ENCODE assay signal across 1 cellular context in the genomic region with DNA sequence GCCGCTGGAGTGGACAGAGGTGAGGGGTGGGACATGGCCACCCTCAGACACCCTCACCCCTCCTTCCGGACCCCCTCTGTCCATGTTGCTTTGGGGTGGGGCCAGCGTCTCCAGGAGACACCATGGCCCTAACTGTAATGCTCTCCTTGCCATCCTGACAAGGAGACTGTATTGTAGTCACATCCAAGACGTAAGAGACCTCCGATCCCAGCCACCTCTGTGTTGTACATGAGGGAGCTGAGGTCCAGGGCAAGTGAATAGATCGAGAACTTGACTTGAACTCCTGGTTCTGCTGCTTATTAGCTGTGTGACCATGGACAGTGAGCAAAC.
TF ChIP-seq lines count a peak whose summit lies in the region.

No MANE protein-coding gene starts in this region.

TF ChIP-seq in HepG2, 621 proteins besides CTCF, POLR2A, EP300 and RAD21:
- TF ChIP-seq RBM22 (optimal IDR thresholded peaks at IDR 0.05; ENCODE audit: low read length) = peak; percentile 83
- TF ChIP-seq ZNF768 (CRISPR knock-in tag; IDR thresholded peaks at IDR 0.05) = 0 out of 2 replicates have a peak, but pooled peaks have one; percentile 49
- TF ChIP-seq, protein P1, sequence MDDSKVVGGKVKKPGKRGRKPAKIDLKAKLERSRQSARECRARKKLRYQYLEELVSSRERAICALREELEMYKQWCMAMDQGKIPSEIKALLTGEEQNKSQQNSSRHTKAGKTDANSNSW (CRISPR knock-in tag; IDR thresholded peaks at IDR 0.05; ENCODE audit: borderline replicate concordance) = no peak
TF ChIP-seq in HepG2: peak in this region for 2.
